8 cellular contexts compared by ENCODE assay signal in the genomic region with DNA sequence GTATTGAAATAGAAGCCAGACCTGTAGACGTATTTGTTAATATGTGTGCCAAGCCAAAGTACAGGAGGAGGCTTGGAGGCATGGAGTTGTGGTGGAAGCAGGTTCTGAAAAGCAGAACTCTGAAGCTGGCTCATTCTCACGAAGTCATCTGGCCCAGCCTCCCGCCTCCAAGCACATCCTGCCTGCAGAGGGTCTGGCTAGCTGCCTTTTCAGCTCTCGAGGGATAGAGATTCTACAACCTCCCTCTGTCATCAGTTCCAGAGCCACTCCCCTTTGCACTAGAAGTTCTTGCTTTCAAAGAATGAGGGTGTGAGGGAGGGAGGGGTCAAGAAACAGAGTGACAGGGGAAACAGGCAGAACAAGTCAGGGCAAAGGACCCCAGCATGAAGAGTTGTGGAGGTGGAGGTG.
A peak's percentile ranks its signal among the peaks of the same experiment; 100 is the strongest.
DNase-seq lines count a peak whose midpoint lies in the region; ATAC-seq and TF ChIP-seq lines count a peak whose summit lies in the region.

No MANE protein-coding gene starts in this region.

- no peaks in the 10 kb centered on the region for H3K4me1 ChIP-seq in mucosa of descending colon (ENCODE audit: low read depth)

- DNase-seq in activated T-cell treated with anti-CD3 and anti-CD28 coated beads, Interleukin-2, amount 50 U/mL, for 72 hours: peak; percentile 10 to 11
- DNase-seq in activated T-cell treated with anti-CD3 and anti-CD28 coated beads, Interleukin-2, amount 50 U/mL, for 24 hours: no peak
- DNase-seq in HT1080 (ENCODE audit: low read depth) (peak; percentile 74), dermis blood vessel endothelial cell (peak; percentile 44), mucosa of descending colon (peak in 1 of 3 donors; percentile 23)

- H3K27me3 Mint-ChIP-seq in activated T-cell treated with anti-CD3 and anti-CD28 coated beads, Interleukin-2, amount 50 U/mL, for 72 hours (ENCODE audit: low read depth): no peaks in the 10 kb centered on the region
- H3K27me3 Mint-ChIP-seq in activated T-cell treated with anti-CD3 and anti-CD28 coated beads, Interleukin-2, amount 50 U/mL, for 24 hours: no peaks in the 10 kb centered on the region

- intact Hi-C loops in mucosa of descending colon (cut with DNase I, micrococcal nuclease): no loop called here

- H3K4me1 Mint-ChIP-seq in activated T-cell treated with anti-CD3 and anti-CD28 coated beads, Interleukin-2, amount 50 U/mL, for 72 hours (ENCODE audit: low read depth): peaks cover 22% of the 10 kb centered on the region
- H3K4me1 Mint-ChIP-seq in activated T-cell treated with anti-CD3 and anti-CD28 coated beads, Interleukin-2, amount 50 U/mL, for 24 hours (ENCODE audit: low read depth): peaks cover 18% of the 10 kb centered on the region

- no peak for TF ChIP-seq CTCF in mucosa of descending colon (IDR thresholded peaks at IDR 0.05)

- H3K9me3 Mint-ChIP-seq in activated T-cell treated with anti-CD3 and anti-CD28 coated beads, Interleukin-2, amount 50 U/mL, for 72 hours: no peaks in the 10 kb centered on the region
- no peaks in the 10 kb centered on the region for H3K9me3 Mint-ChIP-seq in activated T-cell treated with anti-CD3 and anti-CD28 coated beads, Interleukin-2, amount 50 U/mL, for 24 hours

- H3K27ac Mint-ChIP-seq in activated T-cell treated with anti-CD3 and anti-CD28 coated beads, Interleukin-2, amount 50 U/mL, for 72 hours: no peak overlapping the region
- H3K27ac Mint-ChIP-seq in activated T-cell treated with anti-CD3 and anti-CD28 coated beads, Interleukin-2, amount 50 U/mL, for 24 hours: no peak overlapping the region

- peak; percentile 73 for ATAC-seq in activated T-cell treated with anti-CD3 and anti-CD28 coated beads, Interleukin-2, amount 50 U/mL, for 72 hours (replicated peaks in 1 of 2)
- ATAC-seq in mucosa of descending colon (peak; percentile 34), GM19397 (IDR thresholded peaks at IDR 0.05; ENCODE audit: unreplicated experiment) (no peak), HG03280 (IDR thresholded peaks at IDR 0.05; ENCODE audit: unreplicated experiment) (no peak), HG03520 (IDR thresholded peaks at IDR 0.05; ENCODE audit: unreplicated experiment) (no peak)

- H3K4me3 Mint-ChIP-seq in activated T-cell treated with anti-CD3 and anti-CD28 coated beads, Interleukin-2, amount 50 U/mL, for 72 hours: no peak overlapping the region
- H3K4me3 Mint-ChIP-seq in activated T-cell treated with anti-CD3 and anti-CD28 coated beads, Interleukin-2, amount 50 U/mL, for 24 hours: no peak overlapping the region

- no peak overlapping the region for H3K4me3 ChIP-seq in mucosa of descending colon

- H3K36me3 ChIP-seq in mucosa of descending colon (ENCODE audit: low read depth): no peaks in the 10 kb centered on the region

- H3K36me3 Mint-ChIP-seq in activated T-cell treated with anti-CD3 and anti-CD28 coated beads, Interleukin-2, amount 50 U/mL, for 72 hours (ENCODE audit: insufficient read depth in 2 of 2): no peaks in the 10 kb centered on the region
- H3K36me3 Mint-ChIP-seq in activated T-cell treated with anti-CD3 and anti-CD28 coated beads, Interleukin-2, amount 50 U/mL, for 24 hours (ENCODE audit: low read depth): no peaks in the 10 kb centered on the region

- no peaks in the 10 kb centered on the region for H3K9me3 ChIP-seq in mucosa of descending colon

Comparison
In these comparisons a context has a peak if more than half of its experiments do, and no peak if none do; other contexts are left out.
1. ATAC-seq: peak in activated T-cell treated with anti-CD3 and anti-CD28 coated beads, Interleukin-2, amount 50 U/mL, for 72 hours (2 of 2) and mucosa of descending colon (single experiment); none in GM19397 (single experiment), HG03280 (single experiment) and HG03520 (single experiment).